Comparison of ENCODE assay signal across 9 cellular contexts in genomic region chr17:64006361-64007088, GRCh38. TPM values are rescaled to one million over a fixed set of nuclear protein-coding genes. Genes with fewer than 3 reads are reported as not detected.
A peak's percentile ranks its signal among the peaks of the same experiment; 100 is the strongest.
DNase-seq lines count a peak whose midpoint lies in the region; ATAC-seq and TF ChIP-seq lines count a peak whose summit lies in the region.
"Had no signal": no experiment of that assay in that cellular context is flagged by ENCODE, and none has a peak within 500 bp of the region (broad histone marks: within the 10 kb centered on the region; RNA-seq: fewer than 3 reads in every experiment).

No MANE protein-coding gene starts in this region.

- intact Hi-C loops in Right ventricle myocardium inferior (cut with DNase I): no loop called here
- intact Hi-C loops in cardiac septum (cut with DNase I): no loop called here

- no peak overlapping the region for H3K27ac ChIP-seq in RWPE1
- H3K27ac ChIP-seq: SJSA1 had no signal

- POLR2A ChIA-PET in RWPE1 (lab: Yijun Ruan, JAX; ENCODE audit: low non-redundant PET): no interaction called here

- DNase-seq in Right ventricle myocardium inferior (ENCODE audit: missing footprints): peak; percentile 85
- DNase-seq in cardiac septum (ENCODE audit: low spot score): no peak
- DNase-seq in erythroblast (lab: John Stamatoyannopoulos, UW): peak; percentile 90 to 92
- peak; percentile 90 for DNase-seq in mesenteric fat pad (ENCODE audit: low spot score)
- DNase-seq in RWPE1 (ENCODE audit: low spot score): no peak
- no peak for DNase-seq in DMS53 (lab: John Stamatoyannopoulos, UW)
- no peak for DNase-seq in SKM-1 treated with dmso at 0.1 percent for 144 hours (lab: John Stamatoyannopoulos, UW; ENCODE audit: unreplicated experiment)

- CTCF ChIA-PET in RWPE1 (lab: Yijun Ruan, JAX): interaction anchor here (0.6 to 1.5 kb wide), 4 partner anchors 16 to 87 kb away, joined by 3 to 5 read pairs (median 4); no protein-coding TSS in a partner anchor

- no peak for TF ChIP-seq POLR2A in erythroblast (IDR thresholded peaks at IDR 0.05; ENCODE audit: low read length)

- no peak for TF ChIP-seq CTCF in RWPE1 (conservative IDR thresholded peaks at IDR 0.05; ENCODE audit: low read depth)

- peak; percentile 75 for ATAC-seq in Right ventricle myocardium inferior
- ATAC-seq in HG02973 (IDR thresholded peaks at IDR 0.05; ENCODE audit: unreplicated experiment): no peak

RNA-seq across cellular contexts. Expression of gene PRR29, which starts 8.4 kb away (rescaled TPM):
- 0.51 TPM for total RNA-seq in Right ventricle myocardium inferior
- total RNA-seq in cardiac septum: 0.51 TPM
- total RNA-seq in mesenteric fat pad: 0.90 TPM

RNA-seq across cellular contexts. Expression of gene ICAM2, which starts 13.9 kb away (rescaled TPM):
- total RNA-seq in Right ventricle myocardium inferior (38.0 TPM), cardiac septum (22.0 TPM), mesenteric fat pad (75.2 TPM)

RNA-seq across cellular contexts. Expression of gene SCN4A, which starts 33.8 kb away (rescaled TPM):
- total RNA-seq in Right ventricle myocardium inferior (0.32 TPM), cardiac septum (0.22 TPM), mesenteric fat pad (27.1 TPM)
- total RNA-seq: SJSA1 had no signal

Comparison
In these comparisons a context has a peak if more than half of its experiments do, and no peak if none do; other contexts are left out.
1. DNase-seq: peak in Right ventricle myocardium inferior (single experiment), erythroblast (2 of 2) and mesenteric fat pad (single experiment); none in cardiac septum (single experiment), RWPE1 (single experiment), DMS53 (single experiment) and SKM-1 treated with dmso at 0.1 percent for 144 hours (single experiment).
2. RNA of gene SCN4A, which starts 33.8 kb away (total RNA-seq): 27.1 TPM in mesenteric fat pad (single experiment); 0.32 TPM in Right ventricle myocardium inferior (single experiment) and 0.22 TPM in cardiac septum (single experiment); every median in the first group is over 10 times any median in the second.